ENCODE assay signal across 19 cellular contexts in the genomic region with DNA sequence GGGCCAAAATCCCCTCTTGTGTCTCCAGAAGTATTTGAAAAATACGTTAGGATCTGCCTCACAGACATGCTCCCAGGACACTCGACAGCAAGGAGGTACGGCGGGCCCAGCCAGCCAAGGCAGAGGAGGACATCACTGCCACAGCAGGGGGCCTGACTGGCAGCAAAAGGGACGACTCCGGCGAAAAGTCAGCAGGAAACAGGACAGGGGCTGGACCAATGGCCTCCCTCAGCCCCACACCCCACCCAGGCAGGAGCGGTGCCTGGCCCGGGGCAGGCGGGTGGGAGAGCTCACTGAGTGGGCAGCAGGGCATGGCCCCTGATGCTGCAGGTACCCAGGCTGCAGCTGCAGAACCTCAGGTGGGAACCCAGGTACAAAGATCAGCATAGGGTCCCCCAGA. TPM values are rescaled to one million over a fixed set of nuclear protein-coding genes. Genes with fewer than 3 reads are reported as not detected.
DNase-seq lines count a peak whose midpoint lies in the region; ATAC-seq, FAIRE-seq and TF ChIP-seq lines count a peak whose summit lies in the region.
"Had no signal": no experiment of that assay in that cellular context is flagged by ENCODE, and none has a peak within 500 bp of the region (broad histone marks: within the 10 kb centered on the region; RNA-seq: fewer than 3 reads in every experiment).

No MANE protein-coding gene starts in this region.

- H2AK5ac ChIP-seq in H9 (ENCODE audit: insufficient read length, low read length), result no peak overlapping the region

- no peak overlapping the region for H3K4me3 ChIP-seq in osteoblast (ENCODE audit: insufficient read depth, low read length)
- H3K4me3 ChIP-seq in small intestine (ENCODE audit: low read depth in 1 of 2, low read length in 2 of 2), result no peak overlapping the region

- peak overlapping the region in 1 of 2 experiments; percentile 50; a peak in 1 of 5 replicates for H3K4me3 Mint-ChIP-seq in H9
- H3K4me3 Mint-ChIP-seq: CD4-positive, alpha-beta T cell; IgD-negative memory B cell had no signal

- no peak overlapping the region for H3K56ac ChIP-seq in H9 (ENCODE audit: insufficient read length, low read depth, low read length)

- H3K23ac ChIP-seq in H9 (ENCODE audit: insufficient read length, low read depth, low read length), result no peak overlapping the region

- no peak overlapping the region for H3K4ac ChIP-seq in H9 (ENCODE audit: low read depth, low read length)

- no peak overlapping the region for H2BK12ac ChIP-seq in H9 (ENCODE audit: insufficient read length, low read depth, low read length)

- no peak overlapping the region for H4K5ac ChIP-seq in H9 (ENCODE audit: insufficient read length, low read depth, low read length)

- no peak overlapping the region for H3T11ph ChIP-seq in H9 (ENCODE audit: low read length)

- H3K36me3 ChIP-seq in osteoblast (ENCODE audit: insufficient read depth, low read length) (no peaks in the 10 kb centered on the region), small intestine (ENCODE audit: control insufficient read depth in 2 of 2, insufficient read depth in 2 of 2, low read length in 2 of 2) (peaks cover 0 to 2% of the 10 kb centered on the region in 2 donors)
- H3K36me3 ChIP-seq: BE2C had no signal

- H3K18ac ChIP-seq in H9 (ENCODE audit: insufficient read length, low read depth, low read length), result no peak overlapping the region

- TF ChIP-seq CTCF in H9 (conservative IDR thresholded peaks at IDR 0.05) (no peak), osteoblast (IDR thresholded peaks at IDR 0.05; ENCODE audit: extremely low read depth, low read depth, low read length) (no peak)

- peaks cover 0 to 8% (median 0%) of the 10 kb centered on the region in 3 experiments; a peak in 3 of 7 replicates for H3K36me3 Mint-ChIP-seq in H9 (ENCODE audit: insufficient read depth in 1 of 3, low read depth in 3 of 3)

- no peak for FAIRE-seq in small intestine (lab: Jason Lieb, UNC)
- FAIRE-seq: GM12891 had no signal

- ATAC-seq in GM19452 (IDR thresholded peaks at IDR 0.05; ENCODE audit: unreplicated experiment), result no peak

- WGBS in H9 (ENCODE audit: extremely low coverage, insufficient read length, low lambda C conversion rate), result no CpG with 5 or more reads among the region's 10 CpGs
- WGBS in small intestine, 3 donors, result 84 to 97% (median 93%) methylated on average over 8 to 10 of the region's 10 CpGs

- no peaks in the 10 kb centered on the region for H3K9me3 ChIP-seq in H9 (ENCODE audit: control insufficient read depth, low read depth, low read length)
- no peaks in the 10 kb centered on the region for H3K9me3 ChIP-seq in osteoblast (ENCODE audit: low read depth, low read length)
- H3K9me3 ChIP-seq in small intestine (ENCODE audit: control insufficient read depth, low read depth), result no peaks in the 10 kb centered on the region
- H3K9me3 ChIP-seq: BE2C, Caco-2 had no signal

- H3K4me1 ChIP-seq in H9 (ENCODE audit: insufficient read depth, low read length) (no peaks in the 10 kb centered on the region), osteoblast (ENCODE audit: insufficient read depth, low read length) (no peaks in the 10 kb centered on the region), small intestine (ENCODE audit: control insufficient read depth in 2 of 2, insufficient read depth in 1 of 2, low read depth in 1 of 2, low read length in 1 of 2) (no peaks in the 10 kb centered on the region)
- H3K4me1 ChIP-seq: Caco-2 had no signal

- no peak overlapping the region for H3K14ac ChIP-seq in H9 (ENCODE audit: insufficient read depth, low read length)

- H2BK15ac ChIP-seq in H9 (ENCODE audit: low read depth, low read length), result no peak overlapping the region

- no peak overlapping the region for H4K91ac ChIP-seq in H9 (ENCODE audit: insufficient read length, low read depth, low read length)

- no peak overlapping the region for H2BK5ac ChIP-seq in H9 (ENCODE audit: insufficient read length, low read length)

- no peaks in the 10 kb centered on the region for H3K27me3 Mint-ChIP-seq in H9 (ENCODE audit: low read depth)
- H3K27me3 Mint-ChIP-seq: CD4-positive, alpha-beta T cell; IgD-negative memory B cell had no signal

- H4K8ac ChIP-seq in H9 (replicated peaks; ENCODE audit: insufficient read length, low read depth, low read length), result no peak overlapping the region

- H3K4me1 Mint-ChIP-seq in H9, result peaks cover 13 to 20% of the 10 kb centered on the region in 2 experiments

- no peak overlapping the region for H2BK120ac ChIP-seq in H9 (ENCODE audit: low read depth, low read length, poor library complexity, severe bottlenecking)

- no peaks in the 10 kb centered on the region for H3K23me2 ChIP-seq in H9 (ENCODE audit: insufficient read length, low read depth, low read length, poor library complexity, severe bottlenecking)

- H2BK20ac ChIP-seq in H9 (ENCODE audit: low read depth, low read length, poor library complexity, severe bottlenecking), result no peak overlapping the region

- H3K79me1 ChIP-seq in H9 (ENCODE audit: insufficient read depth, low read depth, low read length, poor library complexity, severe bottlenecking), result peaks cover 3% of the 10 kb centered on the region

- no peaks in the 10 kb centered on the region for H3K27me3 ChIP-seq in H9 (ENCODE audit: insufficient read depth, low read length)
- H3K27me3 ChIP-seq in osteoblast (ENCODE audit: insufficient read depth, low read length), result no peaks in the 10 kb centered on the region
- H3K27me3 ChIP-seq in small intestine (ENCODE audit: control insufficient read depth in 2 of 2, insufficient read depth in 2 of 2, low read length in 2 of 2), result no peaks in the 10 kb centered on the region
- H3K27me3 ChIP-seq: BE2C had no signal

- H3K4me2 ChIP-seq in H9 (ENCODE audit: insufficient read depth, insufficient read length, low read length) (no peak overlapping the region), osteoblast (ENCODE audit: insufficient read depth, low read length) (no peak overlapping the region)

- H3K27ac ChIP-seq in H9 (ENCODE audit: insufficient read length, low read depth, low read length), result no peak overlapping the region
- no peak overlapping the region for H3K27ac ChIP-seq in osteoblast (ENCODE audit: low read depth, low read length)
- no peak overlapping the region for H3K27ac ChIP-seq in small intestine (ENCODE audit: low read depth in 1 of 2, low read length in 1 of 2)

- DNase-seq in D341Med (ENCODE audit: low spot score), result peak; percentile 31
- peak; percentile 75 for DNase-seq in H9
- DNase-seq in iPS-NIHi7 (ENCODE audit: extremely low spot score), result peak; percentile 68
- peak; percentile 79 for DNase-seq in osteoblast (ENCODE audit: insufficient read length, low spot score, missing footprints)
- no peak for DNase-seq in stimulated activated CD4-positive, alpha-beta T cell treated with anti-CD3 and anti-CD28 coated beads, Interleukin-4, amount 100 ng/mL, for 4 hours
- no peak for DNase-seq in small intestine
- DNase-seq: BE2C; Caco-2; CD4-positive, alpha-beta T cell; DND-41; HCEC 1CT; NCI-H1105 treated with DMSO at 0.1 percent for 48 hours; NCI-H2029 treated with DMSO at 0.1 percent for 48 hours; NCI-H524 treated with DMSO at 0.1 percent for 48 hours; NCI-H82; Right ventricle myocardium superior had no signal

- no peaks in the 10 kb centered on the region for H3K9me3 Mint-ChIP-seq in H9
- H3K9me3 Mint-ChIP-seq: CD4-positive, alpha-beta T cell; IgD-negative memory B cell had no signal

- no peak overlapping the region for H3K9ac ChIP-seq in H9 (ENCODE audit: extremely low read depth, insufficient read length, low read length)

- no peak overlapping the region for H3K27ac Mint-ChIP-seq in H9

- H3K79me2 ChIP-seq in H9 (ENCODE audit: insufficient read depth, low read length) (peaks cover 3% of the 10 kb centered on the region; the same call in 1 of the 2 replicates), osteoblast (ENCODE audit: insufficient read depth, low read length) (peaks cover 59% of the 10 kb centered on the region)

- H4K20me1 ChIP-seq in H9 (ENCODE audit: control insufficient read depth, insufficient read depth, insufficient read length), result no peaks in the 10 kb centered on the region
- peaks cover 42% of the 10 kb centered on the region for H4K20me1 ChIP-seq in osteoblast (ENCODE audit: insufficient read depth, low read length)

- H2AFZ ChIP-seq in H9 (ENCODE audit: low read length) (no peak overlapping the region), osteoblast (ENCODE audit: low read length) (no peak overlapping the region)

RNA-seq across cellular contexts. Expression of a gene that starts 17.8 kb away (rescaled TPM):
- total RNA-seq in H9 (2021) (27.0 and 28.3 TPM in 2 replicates), osteoblast (33.6 and 34.4 TPM in 2 replicates)
- polyA plus RNA-seq in small intestine, result 10 to 100 TPM; 18.4 to 28.0 (median 20.3) TPM

RNA-seq across cellular contexts. Expression of a gene that starts 31.5 kb away (rescaled TPM):
- total RNA-seq in H9 (2021) (63.5 and 72.5 TPM in 2 replicates), osteoblast (81.1 and 81.3 TPM in 2 replicates)
- polyA plus RNA-seq in small intestine, result 10 to 100 TPM; 35.4 to 45.6 (median 44.1) TPM

RNA-seq across cellular contexts. Expression of a gene that starts 34.7 kb away (rescaled TPM):
- total RNA-seq in H9 (2021) (22.9 and 23.3 TPM in 2 replicates), osteoblast (54.3 and 60.1 TPM in 2 replicates)
- 10 to 100 TPM; 40.6 to 84.1 (median 58.9) TPM for polyA plus RNA-seq in small intestine

Comparison
In these comparisons a context has a peak if more than half of its experiments do, and no peak if none do; other contexts are left out.
1. DNase-seq: peak in D341Med (single experiment), H9 (single experiment), iPS-NIHi7 (single experiment) and osteoblast (single experiment); none in stimulated activated CD4-positive, alpha-beta T cell treated with anti-CD3 and anti-CD28 coated beads, Interleukin-4, amount 100 ng/mL, for 4 hours (0 of 2) and small intestine (single experiment).